8 cellular contexts compared by ENCODE assay signal in genomic region chr1:32012709-32013385, GRCh38. TPM values are rescaled to one million over a fixed set of nuclear protein-coding genes. Genes with fewer than 3 reads are reported as not detected.
DNase-seq lines count a peak whose midpoint lies in the region; ATAC-seq and TF ChIP-seq lines count a peak whose summit lies in the region.

No MANE protein-coding gene starts in this region.

- peak overlapping the region; percentile 98 for H3K4me3 ChIP-seq in mesodermal cell (ENCODE audit: extremely low read depth, insufficient read depth, low read length, poor library complexity, severe bottlenecking)

- H3K9me3 ChIP-seq in mesodermal cell (ENCODE audit: control insufficient read depth, low read length), result peaks cover 5% of the 10 kb centered on the region

- no peak for TF ChIP-seq CTCF in MCF 10A (IDR thresholded peaks at IDR 0.05; ENCODE audit: unreplicated experiment)

- peak overlapping the region; percentile 96 for H3K4me3 Mint-ChIP-seq in stimulated activated naive CD8-positive, alpha-beta T cell treated with anti-CD3 and anti-CD28 coated beads, Interleukin-15, Interleukin-2, amounts not matched to agents 100 ng/mL and 50 ng/mL, for 24 hours
- peak overlapping the region; percentile 98 for H3K4me3 Mint-ChIP-seq in MCF 10A (ENCODE audit: unreplicated experiment)

- no peaks in the 10 kb centered on the region for H3K27me3 Mint-ChIP-seq in stimulated activated naive CD8-positive, alpha-beta T cell treated with anti-CD3 and anti-CD28 coated beads, Interleukin-15, Interleukin-2, amounts not matched to agents 100 ng/mL and 50 ng/mL, for 24 hours
- no peaks in the 10 kb centered on the region for H3K27me3 Mint-ChIP-seq in MCF 10A (ENCODE audit: insufficient read depth, unreplicated experiment)

- intact Hi-C loops in MCF 10A (cut with micrococcal nuclease), result no loop called here

- BruUV-seq in MCF 10A (replicated peaks; lab: Mats Ljungman, UMichigan), result TSS peak; percentile 60

- H3K36me3 ChIP-seq in mesodermal cell (ENCODE audit: control insufficient read depth, insufficient read depth, low read length), result peaks cover 26% of the 10 kb centered on the region

- peaks cover 8% of the 10 kb centered on the region for H3K4me1 ChIP-seq in mesodermal cell (ENCODE audit: control insufficient read depth, insufficient read depth, low read length, poor library complexity, severe bottlenecking)

- H3K9me3 Mint-ChIP-seq in stimulated activated naive CD8-positive, alpha-beta T cell treated with anti-CD3 and anti-CD28 coated beads, Interleukin-15, Interleukin-2, amounts not matched to agents 100 ng/mL and 50 ng/mL, for 24 hours, result no peaks in the 10 kb centered on the region
- no peaks in the 10 kb centered on the region for H3K9me3 Mint-ChIP-seq in MCF 10A (ENCODE audit: unreplicated experiment)

- no peak for DNase-seq in stimulated activated naive CD8-positive, alpha-beta T cell treated with anti-CD3 and anti-CD28 coated beads, Interleukin-15, Interleukin-2, amounts not matched to agents 100 U/mL and 50 U/mL, for 24 hours
- DNase-seq in MCF 10A (ENCODE audit: unreplicated experiment) (no peak), occipital lobe (lab: John Stamatoyannopoulos, UW) (no peak)
- DNase-seq in stimulated activated CD4-positive, alpha-beta T cell treated with anti-CD3 and anti-CD28 coated beads, Interleukin-4, amount 100 ng/mL, for 4 hours, result no peak

- H3K27ac Mint-ChIP-seq in stimulated activated naive CD8-positive, alpha-beta T cell treated with anti-CD3 and anti-CD28 coated beads, Interleukin-15, Interleukin-2, amounts not matched to agents 100 ng/mL and 50 ng/mL, for 24 hours, result peak overlapping the region; percentile 97
- peak overlapping the region; percentile 95 for H3K27ac Mint-ChIP-seq in MCF 10A (ENCODE audit: low read depth, unreplicated experiment)

- peaks cover 34% of the 10 kb centered on the region for H3K4me1 Mint-ChIP-seq in stimulated activated naive CD8-positive, alpha-beta T cell treated with anti-CD3 and anti-CD28 coated beads, Interleukin-15, Interleukin-2, amounts not matched to agents 100 ng/mL and 50 ng/mL, for 24 hours (ENCODE audit: low read depth)
- H3K4me1 Mint-ChIP-seq in MCF 10A (ENCODE audit: insufficient read depth, unreplicated experiment), result peaks cover 26% of the 10 kb centered on the region

- POLR2A ChIA-PET in MCF 10A (lab: Yijun Ruan, JAX), result interaction anchor here (0.6 to 5.0 kb wide), 27 partner anchors 9 to 875 kb away, joined by 3 to 36 read pairs (median 5); partner anchors contain the start of genes KPNA6, PTP4A2, TMEM39B and TXLNA

- ATAC-seq in stimulated activated naive CD8-positive, alpha-beta T cell treated with anti-CD3 and anti-CD28 coated beads, Interleukin-15, Interleukin-2, amounts not matched to agents 100 U/mL and 50 U/mL, for 24 hours, result no peak
- ATAC-seq in HG02678 (IDR thresholded peaks at IDR 0.05; ENCODE audit: unreplicated experiment), result no peak
- ATAC-seq in HG02610 (IDR thresholded peaks at IDR 0.05; ENCODE audit: unreplicated experiment), result no peak

- peaks cover 31% of the 10 kb centered on the region for H3K36me3 Mint-ChIP-seq in stimulated activated naive CD8-positive, alpha-beta T cell treated with anti-CD3 and anti-CD28 coated beads, Interleukin-15, Interleukin-2, amounts not matched to agents 100 ng/mL and 50 ng/mL, for 24 hours (ENCODE audit: low read depth)
- H3K36me3 Mint-ChIP-seq in MCF 10A (ENCODE audit: insufficient read depth, unreplicated experiment), result peaks cover 14% of the 10 kb centered on the region

- H3K27ac ChIP-seq in mesodermal cell (ENCODE audit: low read depth, low read length, severe bottlenecking), result peak overlapping the region; percentile 99

- WGBS in mesodermal cell (ENCODE audit: insufficient coverage in 2 of 2), 2 experiments, result 70 to 71% methylated on average over 6 to 7 of the region's 12 CpGs

- CTCF ChIA-PET in MCF 10A (lab: Yijun Ruan, JAX), result interaction anchor here (0.5 to 0.7 kb wide), 2 partner anchors 9 to 707 kb away, joined by 3 to 4 read pairs; no protein-coding TSS in a partner anchor

RNA-seq across cellular contexts. Expression of gene KHDRBS1, which starts 0.8 kb away (rescaled TPM):
- total RNA-seq in MCF 10A (2022) (106 and 107 TPM in 2 replicates), occipital lobe (87.2 TPM)
- polyA plus RNA-seq in mesodermal cell (2013, experiment 1 of 2), result 189 TPM
- polyA plus RNA-seq in mesodermal cell (2013, experiment 2 of 2), result 212 TPM

RNA-seq across cellular contexts. Expression of gene TMEM39B, which starts 59.9 kb away (rescaled TPM):
- 15.0 and 22.3 TPM in 2 replicates for total RNA-seq in MCF 10A (2022)
- 24.9 TPM for polyA plus RNA-seq in mesodermal cell (2013, experiment 1 of 2)
- 22.8 TPM for polyA plus RNA-seq in mesodermal cell (2013, experiment 2 of 2)
- total RNA-seq in occipital lobe, result 4.2 TPM
